ENCODE assay signal across 1 cellular context in the genomic region with DNA sequence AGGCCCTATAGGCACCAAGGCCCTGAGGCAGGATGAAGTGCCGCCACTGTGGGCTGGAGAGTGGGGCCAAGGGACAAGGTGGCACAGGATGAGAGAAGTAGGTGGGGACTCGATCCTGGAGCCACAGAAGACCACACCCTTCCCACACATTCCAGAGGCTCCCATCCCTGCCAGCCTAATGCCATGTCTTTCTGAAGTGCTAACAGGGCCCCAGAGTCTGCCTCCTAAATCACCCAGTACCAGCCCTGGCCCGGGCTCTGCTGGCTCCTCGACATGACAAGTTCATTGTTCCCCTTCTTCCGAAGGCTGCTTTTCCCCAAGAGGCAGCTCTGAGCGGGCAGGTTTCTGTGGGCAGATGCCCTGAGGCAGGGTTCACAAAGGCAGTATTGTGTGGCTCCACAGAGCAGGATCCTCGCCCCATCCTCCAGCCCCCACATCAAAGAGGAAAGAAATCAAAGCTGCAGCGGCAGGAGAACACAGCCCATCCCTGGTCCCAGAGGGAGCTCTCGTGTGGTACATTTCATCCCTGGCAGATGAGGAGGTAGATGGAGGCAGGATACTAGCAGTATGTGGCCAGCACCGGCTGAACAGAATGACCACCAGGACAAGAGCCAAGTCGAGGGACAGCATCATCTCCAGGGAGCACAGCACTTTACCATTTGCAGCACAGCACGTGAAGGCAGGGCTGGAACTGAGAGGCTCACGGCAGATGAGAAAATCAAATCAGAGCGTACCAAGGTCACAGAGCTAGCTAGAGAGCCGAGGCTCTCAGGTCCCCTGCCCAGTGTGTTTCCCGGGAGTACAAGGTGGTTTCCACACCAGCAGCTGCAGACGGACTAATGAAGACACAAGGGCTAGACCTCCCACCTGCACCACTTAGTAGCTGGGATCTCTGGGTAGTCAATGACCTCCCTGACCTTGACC.
TF ChIP-seq lines count a peak whose summit lies in the region.

No MANE protein-coding gene starts in this region.

TF ChIP-seq in HepG2, 621 proteins besides CTCF, POLR2A, EP300 and RAD21 (continued from another document and continues in another):
- TF ChIP-seq, protein P1, sequence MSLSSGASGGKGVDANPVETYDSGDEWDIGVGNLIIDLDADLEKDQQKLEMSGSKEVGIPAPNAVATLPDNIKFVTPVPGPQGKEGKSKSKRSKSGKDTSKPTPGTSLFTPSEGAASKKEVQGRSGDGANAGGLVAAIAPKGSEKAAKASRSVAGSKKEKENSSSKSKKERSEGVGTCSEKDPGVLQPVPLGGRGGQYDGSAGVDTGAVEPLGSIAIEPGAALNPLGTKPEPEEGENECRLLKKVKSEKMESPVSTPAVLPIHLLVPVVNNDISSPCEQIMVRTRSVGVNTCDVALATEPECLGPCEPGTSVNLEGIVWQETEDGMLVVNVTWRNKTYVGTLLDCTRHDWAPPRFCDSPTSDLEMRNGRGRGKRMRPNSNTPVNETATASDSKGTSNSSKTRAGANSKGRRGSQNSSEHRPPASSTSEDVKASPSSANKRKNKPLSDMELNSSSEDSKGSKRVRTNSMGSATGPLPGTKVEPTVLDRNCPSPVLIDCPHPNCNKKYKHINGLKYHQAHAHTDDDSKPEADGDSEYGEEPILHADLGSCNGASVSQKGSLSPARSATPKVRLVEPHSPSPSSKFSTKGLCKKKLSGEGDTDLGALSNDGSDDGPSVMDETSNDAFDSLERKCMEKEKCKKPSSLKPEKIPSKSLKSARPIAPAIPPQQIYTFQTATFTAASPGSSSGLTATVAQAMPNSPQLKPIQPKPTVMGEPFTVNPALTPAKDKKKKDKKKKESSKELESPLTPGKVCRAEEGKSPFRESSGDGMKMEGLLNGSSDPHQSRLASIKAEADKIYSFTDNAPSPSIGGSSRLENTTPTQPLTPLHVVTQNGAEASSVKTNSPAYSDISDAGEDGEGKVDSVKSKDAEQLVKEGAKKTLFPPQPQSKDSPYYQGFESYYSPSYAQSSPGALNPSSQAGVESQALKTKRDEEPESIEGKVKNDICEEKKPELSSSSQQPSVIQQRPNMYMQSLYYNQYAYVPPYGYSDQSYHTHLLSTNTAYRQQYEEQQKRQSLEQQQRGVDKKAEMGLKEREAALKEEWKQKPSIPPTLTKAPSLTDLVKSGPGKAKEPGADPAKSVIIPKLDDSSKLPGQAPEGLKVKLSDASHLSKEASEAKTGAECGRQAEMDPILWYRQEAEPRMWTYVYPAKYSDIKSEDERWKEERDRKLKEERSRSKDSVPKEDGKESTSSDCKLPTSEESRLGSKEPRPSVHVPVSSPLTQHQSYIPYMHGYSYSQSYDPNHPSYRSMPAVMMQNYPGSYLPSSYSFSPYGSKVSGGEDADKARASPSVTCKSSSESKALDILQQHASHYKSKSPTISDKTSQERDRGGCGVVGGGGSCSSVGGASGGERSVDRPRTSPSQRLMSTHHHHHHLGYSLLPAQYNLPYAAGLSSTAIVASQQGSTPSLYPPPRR (CRISPR knock-in tag; IDR thresholded peaks at IDR 0.05; ENCODE audit: borderline replicate concordance): 0 out of 2 replicates have a peak, but pooled peaks have one; percentile 38
- TF ChIP-seq MEIS2 (CRISPR knock-in tag; IDR thresholded peaks at IDR 0.05): 0 out of 2 replicates have a peak, but pooled peaks have one; percentile 54
- TF ChIP-seq KDM3A (CRISPR knock-in tag; IDR thresholded peaks at IDR 0.05; ENCODE audit: low read depth): 0 out of 2 replicates have a peak, but pooled peaks have one; percentile 39
- TF ChIP-seq PITX1 (CRISPR knock-in tag; IDR thresholded peaks at IDR 0.05): peak; percentile 70
- TF ChIP-seq MIXL1 (CRISPR knock-in tag; IDR thresholded peaks at IDR 0.05): 0 out of 2 replicates have a peak, but pooled peaks have one; percentile 48
- TF ChIP-seq, protein P2, sequence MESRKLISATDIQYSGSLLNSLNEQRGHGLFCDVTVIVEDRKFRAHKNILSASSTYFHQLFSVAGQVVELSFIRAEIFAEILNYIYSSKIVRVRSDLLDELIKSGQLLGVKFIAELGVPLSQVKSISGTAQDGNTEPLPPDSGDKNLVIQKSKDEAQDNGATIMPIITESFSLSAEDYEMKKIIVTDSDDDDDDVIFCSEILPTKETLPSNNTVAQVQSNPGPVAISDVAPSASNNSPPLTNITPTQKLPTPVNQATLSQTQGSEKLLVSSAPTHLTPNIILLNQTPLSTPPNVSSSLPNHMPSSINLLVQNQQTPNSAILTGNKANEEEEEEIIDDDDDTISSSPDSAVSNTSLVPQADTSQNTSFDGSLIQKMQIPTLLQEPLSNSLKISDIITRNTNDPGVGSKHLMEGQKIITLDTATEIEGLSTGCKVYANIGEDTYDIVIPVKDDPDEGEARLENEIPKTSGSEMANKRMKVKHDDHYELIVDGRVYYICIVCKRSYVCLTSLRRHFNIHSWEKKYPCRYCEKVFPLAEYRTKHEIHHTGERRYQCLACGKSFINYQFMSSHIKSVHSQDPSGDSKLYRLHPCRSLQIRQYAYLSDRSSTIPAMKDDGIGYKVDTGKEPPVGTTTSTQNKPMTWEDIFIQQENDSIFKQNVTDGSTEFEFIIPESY (CRISPR knock-in tag; IDR thresholded peaks at IDR 0.05): no peak
- TF ChIP-seq, protein P3, sequence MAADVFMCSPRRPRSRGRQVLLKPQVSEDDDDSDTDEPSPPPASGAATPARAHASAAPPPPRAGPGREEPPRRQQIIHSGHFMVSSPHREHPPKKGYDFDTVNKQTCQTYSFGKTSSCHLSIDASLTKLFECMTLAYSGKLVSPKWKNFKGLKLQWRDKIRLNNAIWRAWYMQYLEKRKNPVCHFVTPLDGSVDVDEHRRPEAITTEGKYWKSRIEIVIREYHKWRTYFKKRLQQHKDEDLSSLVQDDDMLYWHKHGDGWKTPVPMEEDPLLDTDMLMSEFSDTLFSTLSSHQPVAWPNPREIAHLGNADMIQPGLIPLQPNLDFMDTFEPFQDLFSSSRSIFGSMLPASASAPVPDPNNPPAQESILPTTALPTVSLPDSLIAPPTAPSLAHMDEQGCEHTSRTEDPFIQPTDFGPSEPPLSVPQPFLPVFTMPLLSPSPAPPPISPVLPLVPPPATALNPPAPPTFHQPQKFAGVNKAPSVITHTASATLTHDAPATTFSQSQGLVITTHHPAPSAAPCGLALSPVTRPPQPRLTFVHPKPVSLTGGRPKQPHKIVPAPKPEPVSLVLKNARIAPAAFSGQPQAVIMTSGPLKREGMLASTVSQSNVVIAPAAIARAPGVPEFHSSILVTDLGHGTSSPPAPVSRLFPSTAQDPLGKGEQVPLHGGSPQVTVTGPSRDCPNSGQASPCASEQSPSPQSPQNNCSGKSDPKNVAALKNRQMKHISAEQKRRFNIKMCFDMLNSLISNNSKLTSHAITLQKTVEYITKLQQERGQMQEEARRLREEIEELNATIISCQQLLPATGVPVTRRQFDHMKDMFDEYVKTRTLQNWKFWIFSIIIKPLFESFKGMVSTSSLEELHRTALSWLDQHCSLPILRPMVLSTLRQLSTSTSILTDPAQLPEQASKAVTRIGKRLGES (CRISPR knock-in tag; IDR thresholded peaks at IDR 0.05; ENCODE audit: borderline replicate concordance): no peak
- TF ChIP-seq, protein P4, sequence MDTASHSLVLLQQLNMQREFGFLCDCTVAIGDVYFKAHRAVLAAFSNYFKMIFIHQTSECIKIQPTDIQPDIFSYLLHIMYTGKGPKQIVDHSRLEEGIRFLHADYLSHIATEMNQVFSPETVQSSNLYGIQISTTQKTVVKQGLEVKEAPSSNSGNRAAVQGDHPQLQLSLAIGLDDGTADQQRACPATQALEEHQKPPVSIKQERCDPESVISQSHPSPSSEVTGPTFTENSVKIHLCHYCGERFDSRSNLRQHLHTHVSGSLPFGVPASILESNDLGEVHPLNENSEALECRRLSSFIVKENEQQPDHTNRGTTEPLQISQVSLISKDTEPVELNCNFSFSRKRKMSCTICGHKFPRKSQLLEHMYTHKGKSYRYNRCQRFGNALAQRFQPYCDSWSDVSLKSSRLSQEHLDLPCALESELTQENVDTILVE (CRISPR knock-in tag; IDR thresholded peaks at IDR 0.05): no peak
- TF ChIP-seq, protein P5, sequence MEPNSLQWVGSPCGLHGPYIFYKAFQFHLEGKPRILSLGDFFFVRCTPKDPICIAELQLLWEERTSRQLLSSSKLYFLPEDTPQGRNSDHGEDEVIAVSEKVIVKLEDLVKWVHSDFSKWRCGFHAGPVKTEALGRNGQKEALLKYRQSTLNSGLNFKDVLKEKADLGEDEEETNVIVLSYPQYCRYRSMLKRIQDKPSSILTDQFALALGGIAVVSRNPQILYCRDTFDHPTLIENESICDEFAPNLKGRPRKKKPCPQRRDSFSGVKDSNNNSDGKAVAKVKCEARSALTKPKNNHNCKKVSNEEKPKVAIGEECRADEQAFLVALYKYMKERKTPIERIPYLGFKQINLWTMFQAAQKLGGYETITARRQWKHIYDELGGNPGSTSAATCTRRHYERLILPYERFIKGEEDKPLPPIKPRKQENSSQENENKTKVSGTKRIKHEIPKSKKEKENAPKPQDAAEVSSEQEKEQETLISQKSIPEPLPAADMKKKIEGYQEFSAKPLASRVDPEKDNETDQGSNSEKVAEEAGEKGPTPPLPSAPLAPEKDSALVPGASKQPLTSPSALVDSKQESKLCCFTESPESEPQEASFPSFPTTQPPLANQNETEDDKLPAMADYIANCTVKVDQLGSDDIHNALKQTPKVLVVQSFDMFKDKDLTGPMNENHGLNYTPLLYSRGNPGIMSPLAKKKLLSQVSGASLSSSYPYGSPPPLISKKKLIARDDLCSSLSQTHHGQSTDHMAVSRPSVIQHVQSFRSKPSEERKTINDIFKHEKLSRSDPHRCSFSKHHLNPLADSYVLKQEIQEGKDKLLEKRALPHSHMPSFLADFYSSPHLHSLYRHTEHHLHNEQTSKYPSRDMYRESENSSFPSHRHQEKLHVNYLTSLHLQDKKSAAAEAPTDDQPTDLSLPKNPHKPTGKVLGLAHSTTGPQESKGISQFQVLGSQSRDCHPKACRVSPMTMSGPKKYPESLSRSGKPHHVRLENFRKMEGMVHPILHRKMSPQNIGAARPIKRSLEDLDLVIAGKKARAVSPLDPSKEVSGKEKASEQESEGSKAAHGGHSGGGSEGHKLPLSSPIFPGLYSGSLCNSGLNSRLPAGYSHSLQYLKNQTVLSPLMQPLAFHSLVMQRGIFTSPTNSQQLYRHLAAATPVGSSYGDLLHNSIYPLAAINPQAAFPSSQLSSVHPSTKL (CRISPR knock-in tag; IDR thresholded peaks at IDR 0.05): peak; percentile 82
- TF ChIP-seq, protein P6, sequence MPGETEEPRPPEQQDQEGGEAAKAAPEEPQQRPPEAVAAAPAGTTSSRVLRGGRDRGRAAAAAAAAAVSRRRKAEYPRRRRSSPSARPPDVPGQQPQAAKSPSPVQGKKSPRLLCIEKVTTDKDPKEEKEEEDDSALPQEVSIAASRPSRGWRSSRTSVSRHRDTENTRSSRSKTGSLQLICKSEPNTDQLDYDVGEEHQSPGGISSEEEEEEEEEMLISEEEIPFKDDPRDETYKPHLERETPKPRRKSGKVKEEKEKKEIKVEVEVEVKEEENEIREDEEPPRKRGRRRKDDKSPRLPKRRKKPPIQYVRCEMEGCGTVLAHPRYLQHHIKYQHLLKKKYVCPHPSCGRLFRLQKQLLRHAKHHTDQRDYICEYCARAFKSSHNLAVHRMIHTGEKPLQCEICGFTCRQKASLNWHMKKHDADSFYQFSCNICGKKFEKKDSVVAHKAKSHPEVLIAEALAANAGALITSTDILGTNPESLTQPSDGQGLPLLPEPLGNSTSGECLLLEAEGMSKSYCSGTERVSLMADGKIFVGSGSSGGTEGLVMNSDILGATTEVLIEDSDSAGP (CRISPR knock-in tag; IDR thresholded peaks at IDR 0.05; ENCODE audit: borderline replicate concordance): peak; percentile 64; the same call in 1 of the 2 replicates
- TF ChIP-seq, protein P7, sequence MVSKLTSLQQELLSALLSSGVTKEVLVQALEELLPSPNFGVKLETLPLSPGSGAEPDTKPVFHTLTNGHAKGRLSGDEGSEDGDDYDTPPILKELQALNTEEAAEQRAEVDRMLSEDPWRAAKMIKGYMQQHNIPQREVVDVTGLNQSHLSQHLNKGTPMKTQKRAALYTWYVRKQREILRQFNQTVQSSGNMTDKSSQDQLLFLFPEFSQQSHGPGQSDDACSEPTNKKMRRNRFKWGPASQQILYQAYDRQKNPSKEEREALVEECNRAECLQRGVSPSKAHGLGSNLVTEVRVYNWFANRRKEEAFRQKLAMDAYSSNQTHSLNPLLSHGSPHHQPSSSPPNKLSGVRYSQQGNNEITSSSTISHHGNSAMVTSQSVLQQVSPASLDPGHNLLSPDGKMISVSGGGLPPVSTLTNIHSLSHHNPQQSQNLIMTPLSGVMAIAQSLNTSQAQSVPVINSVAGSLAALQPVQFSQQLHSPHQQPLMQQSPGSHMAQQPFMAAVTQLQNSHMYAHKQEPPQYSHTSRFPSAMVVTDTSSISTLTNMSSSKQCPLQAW (CRISPR knock-in tag; IDR thresholded peaks at IDR 0.05): peak; percentile 86
- TF ChIP-seq ZNF510 (CRISPR knock-in tag; IDR thresholded peaks at IDR 0.05; ENCODE audit: low read depth): 0 out of 2 replicates have a peak, but pooled peaks have one; percentile 32
- TF ChIP-seq BRD4 (CRISPR knock-in tag; IDR thresholded peaks at IDR 0.05): peak; percentile 65
- TF ChIP-seq FOSL2 (CRISPR knock-in tag; IDR thresholded peaks at IDR 0.05): peak; percentile 66
- TF ChIP-seq ZNF253 (CRISPR knock-in tag; IDR thresholded peaks at IDR 0.05; ENCODE audit: borderline replicate concordance): peak; percentile 60; the same call in 1 of the 2 replicates
- TF ChIP-seq YEATS2 (CRISPR knock-in tag; IDR thresholded peaks at IDR 0.05; ENCODE audit: borderline replicate concordance): peak; percentile 48; the same call in 1 of the 2 replicates
- peak; percentile 82 for TF ChIP-seq NCOA2 (CRISPR knock-in tag; IDR thresholded peaks at IDR 0.05)
- TF ChIP-seq KLF15 (CRISPR knock-in tag; IDR thresholded peaks at IDR 0.05; ENCODE audit: borderline replicate concordance): no peak
- 0 out of 2 replicates have a peak, but pooled peaks have one; percentile 16 for TF ChIP-seq NFIC (IDR thresholded peaks at IDR 0.05; ENCODE audit: low read length)
- TF ChIP-seq, protein P8, sequence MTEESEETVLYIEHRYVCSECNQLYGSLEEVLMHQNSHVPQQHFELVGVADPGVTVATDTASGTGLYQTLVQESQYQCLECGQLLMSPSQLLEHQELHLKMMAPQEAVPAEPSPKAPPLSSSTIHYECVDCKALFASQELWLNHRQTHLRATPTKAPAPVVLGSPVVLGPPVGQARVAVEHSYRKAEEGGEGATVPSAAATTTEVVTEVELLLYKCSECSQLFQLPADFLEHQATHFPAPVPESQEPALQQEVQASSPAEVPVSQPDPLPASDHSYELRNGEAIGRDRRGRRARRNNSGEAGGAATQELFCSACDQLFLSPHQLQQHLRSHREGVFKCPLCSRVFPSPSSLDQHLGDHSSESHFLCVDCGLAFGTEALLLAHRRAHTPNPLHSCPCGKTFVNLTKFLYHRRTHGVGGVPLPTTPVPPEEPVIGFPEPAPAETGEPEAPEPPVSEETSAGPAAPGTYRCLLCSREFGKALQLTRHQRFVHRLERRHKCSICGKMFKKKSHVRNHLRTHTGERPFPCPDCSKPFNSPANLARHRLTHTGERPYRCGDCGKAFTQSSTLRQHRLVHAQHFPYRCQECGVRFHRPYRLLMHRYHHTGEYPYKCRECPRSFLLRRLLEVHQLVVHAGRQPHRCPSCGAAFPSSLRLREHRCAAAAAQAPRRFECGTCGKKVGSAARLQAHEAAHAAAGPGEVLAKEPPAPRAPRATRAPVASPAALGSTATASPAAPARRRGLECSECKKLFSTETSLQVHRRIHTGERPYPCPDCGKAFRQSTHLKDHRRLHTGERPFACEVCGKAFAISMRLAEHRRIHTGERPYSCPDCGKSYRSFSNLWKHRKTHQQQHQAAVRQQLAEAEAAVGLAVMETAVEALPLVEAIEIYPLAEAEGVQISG (CRISPR knock-in tag; IDR thresholded peaks at IDR 0.05): peak; percentile 45; the same call in 1 of the 2 replicates
- peak; percentile 98 for TF ChIP-seq GFI1 (CRISPR knock-in tag; IDR thresholded peaks at IDR 0.05; ENCODE audit: borderline replicate concordance)
- TF ChIP-seq SAP130 (CRISPR knock-in tag; IDR thresholded peaks at IDR 0.05; ENCODE audit: low read depth): peak; percentile 59
- TF ChIP-seq AHR (CRISPR knock-in tag; IDR thresholded peaks at IDR 0.05): no peak
- peak; percentile 75 for TF ChIP-seq RXRB (CRISPR knock-in tag; IDR thresholded peaks at IDR 0.05; ENCODE audit: borderline replicate concordance)
- TF ChIP-seq MYC (CRISPR knock-in tag; IDR thresholded peaks at IDR 0.05; ENCODE audit: borderline replicate concordance): peak; percentile 68; the same call in 1 of the 2 replicates
- TF ChIP-seq CC2D1A (CRISPR knock-in tag; IDR thresholded peaks at IDR 0.05): 0 out of 2 replicates have a peak, but pooled peaks have one; percentile 59
- TF ChIP-seq MTA1 (CRISPR knock-in tag; IDR thresholded peaks at IDR 0.05; ENCODE audit: borderline replicate concordance): peak; percentile 51; the same call in 1 of the 2 replicates
